Comparison of ENCODE assay signal across 10 cellular contexts in the genomic region with DNA sequence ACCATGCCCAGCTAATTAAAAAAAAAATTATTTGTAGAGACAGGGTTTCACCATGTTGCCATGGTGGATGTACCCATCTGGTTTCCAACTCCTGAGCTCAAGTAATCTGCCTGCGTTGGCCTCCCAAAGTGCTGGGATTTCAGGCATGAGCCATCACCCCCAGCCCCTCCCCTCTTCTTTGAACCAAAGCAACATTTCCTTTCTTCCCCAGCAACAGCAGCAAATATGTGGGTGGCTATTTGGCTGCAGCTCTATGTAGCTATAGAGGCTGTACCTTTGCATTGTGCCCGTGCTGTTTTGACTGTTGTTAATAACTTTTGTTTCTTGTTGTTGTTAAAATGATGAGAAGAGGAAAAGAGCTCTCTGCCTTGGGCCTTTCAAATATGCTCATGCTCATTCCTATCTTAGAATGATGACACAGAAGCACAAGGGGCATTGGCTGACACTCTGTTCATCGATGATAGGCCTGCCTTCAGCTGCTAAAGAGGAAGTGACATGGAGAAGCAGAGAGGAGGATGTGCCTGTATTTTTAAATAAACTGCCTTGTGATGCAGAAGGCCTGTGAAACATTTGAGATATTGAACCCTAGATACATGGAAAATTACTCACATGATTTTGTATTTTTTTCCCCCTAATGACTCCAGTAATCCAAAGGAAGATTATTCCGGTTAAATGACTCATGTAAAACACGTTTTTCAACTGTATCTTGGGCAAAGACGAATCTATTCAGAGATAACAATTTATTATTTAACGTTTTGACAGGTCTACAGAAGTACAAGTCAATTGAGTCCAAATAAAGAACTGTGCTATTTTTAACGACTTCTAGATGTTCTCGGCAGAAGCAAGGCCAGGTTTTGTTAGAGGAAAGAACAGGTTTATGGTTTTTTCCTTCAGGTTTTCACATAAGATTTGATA. TPM values are rescaled to one million over a fixed set of nuclear protein-coding genes. Genes with fewer than 3 reads are reported as not detected.
A peak's percentile ranks its signal among the peaks of the same experiment; 100 is the strongest.
DNase-seq lines count a peak whose midpoint lies in the region; ATAC-seq and TF ChIP-seq lines count a peak whose summit lies in the region.
"Had no signal": no experiment of that assay in that cellular context is flagged by ENCODE, and none has a peak within 500 bp of the region (broad histone marks: within the 10 kb centered on the region; RNA-seq: fewer than 3 reads in every experiment).

No MANE protein-coding gene starts in this region.

- no peaks in the 10 kb centered on the region for H3K9me2 ChIP-seq in PC-3 (replicated peaks; ENCODE audit: low read length)

- ATAC-seq in PC-3: no peak
- ATAC-seq in foreskin keratinocyte: peak; percentile 57
- ATAC-seq in psoas muscle: peak; percentile 86 to 91 (median 88)

- no peak overlapping the region for H3K4me2 ChIP-seq in PC-3 (ENCODE audit: low read length)

- CTCF ChIA-PET in PC-3 (lab: Charles Lee): no interaction called here

- H3K79me2 ChIP-seq in PC-3 (ENCODE audit: low read length): no peaks in the 10 kb centered on the region

- H3K9me3 ChIP-seq in PC-3 (ENCODE audit: low read length): no peaks in the 10 kb centered on the region
- H3K9me3 ChIP-seq in psoas muscle: no peaks in the 10 kb centered on the region

- H3K4me1 ChIP-seq in PC-3 (ENCODE audit: insufficient read depth, low read length): no peaks in the 10 kb centered on the region; the same call in 1 of the 2 replicates
- H3K4me1 ChIP-seq in foreskin keratinocyte: peaks cover 37% of the 10 kb centered on the region
- peaks cover 29% of the 10 kb centered on the region for H3K4me1 ChIP-seq in psoas muscle

- H3K36me3 ChIP-seq in PC-3 (ENCODE audit: low read depth, low read length): no peaks in the 10 kb centered on the region
- H3K36me3 ChIP-seq in psoas muscle (ENCODE audit: insufficient read depth in 1 of 2, low read depth in 1 of 2): no peaks in the 10 kb centered on the region

- H3K4me3 ChIP-seq in PC-3 (ENCODE audit: low read length): no peak overlapping the region
- no peak overlapping the region for H3K4me3 ChIP-seq in psoas muscle

- no peak overlapping the region for H3K9ac ChIP-seq in PC-3 (ENCODE audit: low read length)

- 36 to 58% (median 38%) methylated on average over 9 of the region's 9 CpGs for WGBS in psoas muscle, 3 donors

- TF ChIP-seq CTCF in PC-3 (conservative IDR thresholded peaks at IDR 0.05; ENCODE audit: low read depth, low read length): no peak
- TF ChIP-seq CTCF in foreskin keratinocyte (conservative IDR thresholded peaks at IDR 0.05): no peak
- TF ChIP-seq CTCF in psoas muscle (IDR thresholded peaks at IDR 0.05): no peak

- no peaks in the 10 kb centered on the region for H3F3A ChIP-seq in PC-3 (ENCODE audit: low read length, unreplicated experiment)

- no peak overlapping the region for H2AFZ ChIP-seq in PC-3 (ENCODE audit: low read length)

- H4K20me1 ChIP-seq in PC-3 (ENCODE audit: low read length): no peaks in the 10 kb centered on the region

- H3K27ac ChIP-seq in PC-3 (ENCODE audit: low read length): no peak overlapping the region
- H3K27ac ChIP-seq in foreskin keratinocyte: peak overlapping the region; percentile 25
- peak overlapping the region; percentile 82 for H3K27ac ChIP-seq in psoas muscle

- intact Hi-C loops in PC-3 (cut with micrococcal nuclease): no loop called here
- intact Hi-C loops in psoas muscle (cut with DNase I): no loop called here

- no TSS peak for BruUV-seq in PC-3 (replicated peaks; lab: Mats Ljungman, UMichigan)

- POLR2A ChIA-PET in PC-3 (lab: Charles Lee; ENCODE audit: unreplicated experiment): no interaction called here

- H3K27me3 ChIP-seq in PC-3 (ENCODE audit: low read length): no peaks in the 10 kb centered on the region
- no peaks in the 10 kb centered on the region for H3K27me3 ChIP-seq in foreskin keratinocyte
- H3K27me3 ChIP-seq in psoas muscle (ENCODE audit: insufficient read depth in 3 of 3, low read length in 2 of 3): no peaks in the 10 kb centered on the region

- DNase-seq in HPDE6-E6E7 (ENCODE audit: extremely low spot score) (peak; percentile 38), PC-3 (peak; percentile 25), foreskin keratinocyte (peak; percentile 64 to 82), psoas muscle (no peak), middle frontal gyrus (ENCODE audit: extremely low spot score, low spot score) (no peak), iPS-NIHi7 (ENCODE audit: extremely low spot score) (no peak), NCI-H1930 (lab: John Stamatoyannopoulos, UW) (no peak)
- DNase-seq in activated CD4-positive, CD25-positive, alpha-beta regulatory T cell (lab: John Stamatoyannopoulos, UW): no peak
- DNase-seq: naive thymus-derived CD8-positive, alpha-beta T cell; T-helper 2 cell had no signal

RNA-seq across cellular contexts. Expression of gene XPR1, which starts 20.5 kb away (rescaled TPM):
- total RNA-seq in PC-3 (2014; rRNA removed) (7.3 and 8.2 TPM in 2 replicates), foreskin keratinocyte (25.1 and 27.6 TPM in 2 replicates), psoas muscle (10 to 100 TPM; 10.9 to 19.1 (median 13.2) TPM)
- polyA plus RNA-seq in foreskin keratinocyte (6.7 and 8.3 TPM in 2 replicates), psoas muscle (10 to 100 TPM in 1 of 3 donors, 1 to 10 TPM in 2; 3.7 to 13.4 (median 3.8) TPM)

RNA-seq across cellular contexts. Expression of gene OVAAL, which starts 52.5 kb away (rescaled TPM):
- not detected in 2 replicates for total RNA-seq in PC-3 (2014; rRNA removed)
- total RNA-seq in foreskin keratinocyte: not detected in 2 replicates
- not detected in 2 replicates for polyA plus RNA-seq in foreskin keratinocyte
- total RNA-seq in psoas muscle: not detected
- polyA plus RNA-seq in psoas muscle: under 1 TPM in 1 of 3 donors, not detected in 2; 0.04 TPM
- total RNA-seq: naive thymus-derived CD8-positive, alpha-beta T cell had no signal
- polyA plus RNA-seq: naive thymus-derived CD8-positive, alpha-beta T cell had no signal

Comparison
In these comparisons a context has a peak if more than half of its experiments do, and no peak if none do; other contexts are left out.
1. DNase-seq: peak in HPDE6-E6E7 (single experiment), PC-3 (single experiment) and foreskin keratinocyte (2 of 2); none in psoas muscle (0 of 2), middle frontal gyrus (single experiment), activated CD4-positive, CD25-positive, alpha-beta regulatory T cell (0 of 4), iPS-NIHi7 (single experiment) and NCI-H1930 (0 of 2).